ENCODE assay signal across 1 cellular context in genomic region chr1:65309317-65310077, GRCh38.
TF ChIP-seq lines count a peak whose summit lies in the region.

Gene DNAJC6 (plus strand): TSS chr1:65309543. CDS start chr1:65309746, 203 bp downstream.

TF ChIP-seq in K562, 482 proteins besides CTCF, POLR2A, EP300 and RAD21 (continued from another document and continues in another):
- TF ChIP-seq, protein P1, sequence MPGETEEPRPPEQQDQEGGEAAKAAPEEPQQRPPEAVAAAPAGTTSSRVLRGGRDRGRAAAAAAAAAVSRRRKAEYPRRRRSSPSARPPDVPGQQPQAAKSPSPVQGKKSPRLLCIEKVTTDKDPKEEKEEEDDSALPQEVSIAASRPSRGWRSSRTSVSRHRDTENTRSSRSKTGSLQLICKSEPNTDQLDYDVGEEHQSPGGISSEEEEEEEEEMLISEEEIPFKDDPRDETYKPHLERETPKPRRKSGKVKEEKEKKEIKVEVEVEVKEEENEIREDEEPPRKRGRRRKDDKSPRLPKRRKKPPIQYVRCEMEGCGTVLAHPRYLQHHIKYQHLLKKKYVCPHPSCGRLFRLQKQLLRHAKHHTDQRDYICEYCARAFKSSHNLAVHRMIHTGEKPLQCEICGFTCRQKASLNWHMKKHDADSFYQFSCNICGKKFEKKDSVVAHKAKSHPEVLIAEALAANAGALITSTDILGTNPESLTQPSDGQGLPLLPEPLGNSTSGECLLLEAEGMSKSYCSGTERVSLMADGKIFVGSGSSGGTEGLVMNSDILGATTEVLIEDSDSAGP (CRISPR knock-in tag; IDR thresholded peaks at IDR 0.05): no peak
- TF ChIP-seq PTRF (tag; IDR thresholded peaks at IDR 0.05) (no peak), HSF4 (CRISPR knock-in tag; IDR thresholded peaks at IDR 0.05; ENCODE audit: borderline replicate concordance) (no peak), PHF20 (IDR thresholded peaks at IDR 0.05; ENCODE audit: partially characterized antibody) (no peak), BHLHE40 (IDR thresholded peaks at IDR 0.05; ENCODE audit: low read length) (no peak), MEF2A (IDR thresholded peaks at IDR 0.05; ENCODE audit: control insufficient read depth, low read depth, low read length) (no peak), LCOR (CRISPR knock-in tag; IDR thresholded peaks at IDR 0.05) (peak; percentile 82; the same call in 1 of the 2 replicates), SOX6 (IDR thresholded peaks at IDR 0.05) (no peak), DEAF1 (CRISPR knock-in tag; IDR thresholded peaks at IDR 0.05) (no peak), USF2 (CRISPR knock-in tag; IDR thresholded peaks at IDR 0.05) (peak; percentile 41; the same call in 1 of the 2 replicates), POLR3A (IDR thresholded peaks at IDR 0.05; ENCODE audit: borderline replicate concordance, extremely low read depth, insufficient read depth, insufficient read length) (no peak), ZNF324 (CRISPR knock-in tag; IDR thresholded peaks at IDR 0.05) (no peak), ATF2 (CRISPR knock-in tag; IDR thresholded peaks at IDR 0.05) (no peak), JUN (IDR thresholded peaks at IDR 0.05; ENCODE audit: borderline replicate concordance, low read depth, low read length) (no peak), JUN (CRISPR knock-in tag; IDR thresholded peaks at IDR 0.05; ENCODE audit: borderline replicate concordance) (peak; percentile 75; the same call in 1 of the 2 replicates), SAFB (IDR thresholded peaks at IDR 0.05; ENCODE audit: borderline replicate concordance, low read depth, low read length) (no peak), ZNF316 (IDR thresholded peaks at IDR 0.05) (no peak), MCM5 (IDR thresholded peaks at IDR 0.05; ENCODE audit: low read depth) (no peak), PHB (CRISPR knock-in tag; IDR thresholded peaks at IDR 0.05) (no peak), ZNF354B (CRISPR knock-in tag; IDR thresholded peaks at IDR 0.05) (no peak), ETV5 (CRISPR knock-in tag; IDR thresholded peaks at IDR 0.05; ENCODE audit: low read depth) (no peak; the same call in none of the 2 replicates), SMARCC2 (IDR thresholded peaks at IDR 0.05; ENCODE audit: low read depth) (peak; percentile 46; the same call in 1 of the 2 replicates), BRF1 (IDR thresholded peaks at IDR 0.05; ENCODE audit: borderline replicate concordance, extremely low read depth, insufficient read length) (no peak), ZBTB12 (CRISPR knock-in tag; IDR thresholded peaks at IDR 0.05) (no peak), SRSF7 (optimal IDR thresholded peaks at IDR 0.05; ENCODE audit: low read depth, low read length) (no peak), NR1H2 (CRISPR knock-in tag; IDR thresholded peaks at IDR 0.05) (no peak), THRB (CRISPR knock-in tag; conservative IDR thresholded peaks at IDR 0.05) (no peak; the same call in 1 of the 2 replicates), HDGF (IDR thresholded peaks at IDR 0.05) (no peak), ZHX1 (conservative IDR thresholded peaks at IDR 0.05; ENCODE audit: low read length) (no peak), NFRKB (IDR thresholded peaks at IDR 0.05; ENCODE audit: low read depth) (no peak), KAT7 (CRISPR knock-in tag; IDR thresholded peaks at IDR 0.05; ENCODE audit: borderline replicate concordance) (peak; percentile 87; the same call in 1 of the 2 replicates), KDM4B (IDR thresholded peaks at IDR 0.05; ENCODE audit: borderline replicate concordance in 2 of 2, low read depth in 1 of 2) (no peak; a peak in 1 of 4 replicates), MCM7 (IDR thresholded peaks at IDR 0.05) (no peak), ARID1B (IDR thresholded peaks at IDR 0.05) (no peak), NFATC3 (IDR thresholded peaks at IDR 0.05) (no peak), MXI1 (IDR thresholded peaks at IDR 0.05; ENCODE audit: low read depth, low read length) (peak; percentile 72; the same call in 1 of the 2 replicates), NEUROD1 (IDR thresholded peaks at IDR 0.05; ENCODE audit: borderline replicate concordance, low read depth, low read length, partially characterized antibody) (no peak), ZNF165 (CRISPR knock-in tag; IDR thresholded peaks at IDR 0.05; ENCODE audit: borderline replicate concordance) (no peak), ZNF253 (CRISPR knock-in tag; conservative IDR thresholded peaks at IDR 0.05) (no peak), TAF1 (IDR thresholded peaks at IDR 0.05; ENCODE audit: control insufficient read depth, extremely low read depth, insufficient read depth, low read length, severe bottlenecking) (no peak), ASH1L (IDR thresholded peaks at IDR 0.05; ENCODE audit: borderline replicate concordance, low read depth, partially characterized antibody) (no peak), NR2C2 (CRISPR knock-in tag; IDR thresholded peaks at IDR 0.05) (peak; percentile 71), NR2C2 (tag; IDR thresholded peaks at IDR 0.05) (peak; percentile 86), RUNX1 (IDR thresholded peaks at IDR 0.05; ENCODE audit: low read depth) (no peak)
- TF ChIP-seq, protein P2, sequence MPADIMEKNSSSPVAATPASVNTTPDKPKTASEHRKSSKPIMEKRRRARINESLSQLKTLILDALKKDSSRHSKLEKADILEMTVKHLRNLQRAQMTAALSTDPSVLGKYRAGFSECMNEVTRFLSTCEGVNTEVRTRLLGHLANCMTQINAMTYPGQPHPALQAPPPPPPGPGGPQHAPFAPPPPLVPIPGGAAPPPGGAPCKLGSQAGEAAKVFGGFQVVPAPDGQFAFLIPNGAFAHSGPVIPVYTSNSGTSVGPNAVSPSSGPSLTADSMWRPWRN (IDR thresholded peaks at IDR 0.05; ENCODE audit: low read depth): no peak
- TF ChIP-seq, protein P3, sequence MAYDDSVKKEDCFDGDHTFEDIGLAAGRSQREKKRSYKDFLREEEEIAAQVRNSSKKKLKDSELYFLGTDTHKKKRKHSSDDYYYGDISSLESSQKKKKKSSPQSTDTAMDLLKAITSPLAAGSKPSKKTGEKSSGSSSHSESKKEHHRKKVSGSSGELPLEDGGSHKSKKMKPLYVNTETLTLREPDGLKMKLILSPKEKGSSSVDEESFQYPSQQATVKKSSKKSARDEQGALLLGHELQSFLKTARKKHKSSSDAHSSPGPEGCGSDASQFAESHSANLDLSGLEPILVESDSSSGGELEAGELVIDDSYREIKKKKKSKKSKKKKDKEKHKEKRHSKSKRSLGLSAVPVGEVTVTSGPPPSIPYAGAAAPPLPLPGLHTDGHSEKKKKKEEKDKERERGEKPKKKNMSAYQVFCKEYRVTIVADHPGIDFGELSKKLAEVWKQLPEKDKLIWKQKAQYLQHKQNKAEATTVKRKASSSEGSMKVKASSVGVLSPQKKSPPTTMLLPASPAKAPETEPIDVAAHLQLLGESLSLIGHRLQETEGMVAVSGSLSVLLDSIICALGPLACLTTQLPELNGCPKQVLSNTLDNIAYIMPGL (CRISPR knock-in tag; IDR thresholded peaks at IDR 0.05): peak; percentile 85; the same call in 1 of the 2 replicates
- TF ChIP-seq, protein P4, sequence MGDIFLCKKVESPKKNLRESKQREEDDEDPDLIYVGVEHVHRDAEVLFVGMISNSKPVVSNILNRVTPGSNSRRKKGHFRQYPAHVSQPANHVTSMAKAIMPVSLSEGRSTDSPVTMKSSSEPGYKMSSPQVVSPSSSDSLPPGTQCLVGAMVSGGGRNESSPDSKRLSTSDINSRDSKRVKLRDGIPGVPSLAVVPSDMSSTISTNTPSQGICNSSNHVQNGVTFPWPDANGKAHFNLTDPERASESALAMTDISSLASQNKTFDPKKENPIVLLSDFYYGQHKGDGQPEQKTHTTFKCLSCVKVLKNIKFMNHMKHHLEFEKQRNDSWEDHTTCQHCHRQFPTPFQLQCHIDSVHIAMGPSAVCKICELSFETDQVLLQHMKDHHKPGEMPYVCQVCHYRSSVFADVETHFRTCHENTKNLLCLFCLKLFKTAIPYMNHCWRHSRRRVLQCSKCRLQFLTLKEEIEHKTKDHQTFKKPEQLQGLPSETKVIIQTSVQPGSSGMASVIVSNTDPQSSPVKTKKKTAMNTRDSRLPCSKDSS (IDR thresholded peaks at IDR 0.05; ENCODE audit: low read depth, partially characterized antibody): no peak
- TF ChIP-seq, protein P5, sequence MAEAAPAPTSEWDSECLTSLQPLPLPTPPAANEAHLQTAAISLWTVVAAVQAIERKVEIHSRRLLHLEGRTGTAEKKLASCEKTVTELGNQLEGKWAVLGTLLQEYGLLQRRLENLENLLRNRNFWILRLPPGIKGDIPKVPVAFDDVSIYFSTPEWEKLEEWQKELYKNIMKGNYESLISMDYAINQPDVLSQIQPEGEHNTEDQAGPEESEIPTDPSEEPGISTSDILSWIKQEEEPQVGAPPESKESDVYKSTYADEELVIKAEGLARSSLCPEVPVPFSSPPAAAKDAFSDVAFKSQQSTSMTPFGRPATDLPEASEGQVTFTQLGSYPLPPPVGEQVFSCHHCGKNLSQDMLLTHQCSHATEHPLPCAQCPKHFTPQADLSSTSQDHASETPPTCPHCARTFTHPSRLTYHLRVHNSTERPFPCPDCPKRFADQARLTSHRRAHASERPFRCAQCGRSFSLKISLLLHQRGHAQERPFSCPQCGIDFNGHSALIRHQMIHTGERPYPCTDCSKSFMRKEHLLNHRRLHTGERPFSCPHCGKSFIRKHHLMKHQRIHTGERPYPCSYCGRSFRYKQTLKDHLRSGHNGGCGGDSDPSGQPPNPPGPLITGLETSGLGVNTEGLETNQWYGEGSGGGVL (CRISPR knock-in tag; IDR thresholded peaks at IDR 0.05): no peak
- TF ChIP-seq, protein P6, sequence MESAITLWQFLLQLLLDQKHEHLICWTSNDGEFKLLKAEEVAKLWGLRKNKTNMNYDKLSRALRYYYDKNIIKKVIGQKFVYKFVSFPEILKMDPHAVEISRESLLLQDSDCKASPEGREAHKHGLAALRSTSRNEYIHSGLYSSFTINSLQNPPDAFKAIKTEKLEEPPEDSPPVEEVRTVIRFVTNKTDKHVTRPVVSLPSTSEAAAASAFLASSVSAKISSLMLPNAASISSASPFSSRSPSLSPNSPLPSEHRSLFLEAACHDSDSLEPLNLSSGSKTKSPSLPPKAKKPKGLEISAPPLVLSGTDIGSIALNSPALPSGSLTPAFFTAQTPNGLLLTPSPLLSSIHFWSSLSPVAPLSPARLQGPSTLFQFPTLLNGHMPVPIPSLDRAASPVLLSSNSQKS (CRISPR knock-in tag; IDR thresholded peaks at IDR 0.05): no peak
